8 cellular contexts compared by ENCODE assay signal in the genomic region with DNA sequence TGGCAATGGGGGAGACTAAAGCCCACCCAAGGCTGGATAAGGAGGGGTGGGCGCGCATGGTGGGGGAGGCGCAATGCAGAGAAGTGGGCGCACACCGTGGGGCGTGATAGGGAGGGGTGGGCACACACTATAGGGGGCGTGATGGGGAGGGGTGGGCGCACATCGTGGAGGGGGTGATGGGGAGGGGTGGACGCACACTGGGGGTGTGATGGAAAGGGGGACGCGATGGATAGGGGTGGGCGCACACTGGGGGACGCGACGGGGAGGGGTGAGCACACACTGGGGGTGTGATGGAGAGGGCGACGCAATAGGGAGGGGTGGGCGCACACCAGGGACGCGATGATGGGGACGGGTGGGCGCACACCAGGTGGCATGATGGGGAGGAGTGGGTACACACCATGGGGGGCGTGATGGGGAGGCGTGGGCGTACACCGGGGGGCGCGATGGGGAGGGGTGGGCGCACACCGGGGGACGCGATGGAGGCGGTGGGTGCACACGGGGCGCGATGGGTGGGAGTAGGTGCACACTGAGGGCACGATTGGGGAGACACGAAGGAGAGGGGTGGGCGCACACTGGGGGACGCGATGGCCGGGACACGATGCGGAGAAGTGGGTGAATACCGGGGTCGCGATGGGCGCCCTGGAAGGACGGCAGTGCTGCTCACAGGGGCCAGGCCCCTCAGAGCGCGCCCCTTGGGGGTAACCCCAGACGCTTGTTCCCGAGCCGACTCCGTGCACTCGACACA. TPM values are rescaled to one million over a fixed set of nuclear protein-coding genes. Genes with fewer than 3 reads are reported as not detected.
DNase-seq lines count a peak whose midpoint lies in the region; ATAC-seq and TF ChIP-seq lines count a peak whose summit lies in the region.

No MANE protein-coding gene starts in this region.

- WGBS in thyroid gland, 2 donors, result 62 to 72% methylated on average over 50 to 57 of the region's 57 CpGs

- H3K4me3 Mint-ChIP-seq in activated CD4-positive, alpha-beta T cell treated with anti-CD3 and anti-CD28 coated beads for 36 hours, result peak overlapping the region; percentile 70

- CTCF ChIA-PET in activated CD4-positive, alpha-beta T cell treated with anti-CD3 and anti-CD28 coated beads for 36 hours (lab: Charles Lee), result no interaction called here

- TF ChIP-seq POLR2A in thyroid gland (IDR thresholded peaks at IDR 0.05), result no peak

- TF ChIP-seq CTCF in left lung (IDR thresholded peaks at IDR 0.05) (no peak), thyroid gland (IDR thresholded peaks at IDR 0.05) (no peak)

- H3K4me1 Mint-ChIP-seq in activated CD4-positive, alpha-beta T cell treated with anti-CD3 and anti-CD28 coated beads for 36 hours, result peaks cover 13% of the 10 kb centered on the region

- H3K4me1 ChIP-seq in left lung (peaks cover 0 to 35% of the 10 kb centered on the region in 2 donors), thyroid gland (peaks cover 19 to 46% of the 10 kb centered on the region in 2 donors)

- peak overlapping the region; percentile 52 to 62 for H3K4me3 ChIP-seq in left lung
- peak overlapping the region; percentile 35 to 87 (median 39) for H3K4me3 ChIP-seq in thyroid gland (replicated peaks in 1 of 3)

- peaks cover 0 to 20% of the 10 kb centered on the region in 2 donors for H3K36me3 ChIP-seq in left lung
- H3K36me3 ChIP-seq in thyroid gland, result peaks cover 3 to 7% of the 10 kb centered on the region in 2 donors

- H3K9me3 ChIP-seq in left lung, result peaks cover 0 to 12% of the 10 kb centered on the region in 2 donors
- H3K9me3 ChIP-seq in thyroid gland, result no peaks in the 10 kb centered on the region

- no peak for ATAC-seq in activated CD4-positive, alpha-beta T cell treated with anti-CD3 and anti-CD28 coated beads for 36 hours
- ATAC-seq in left lung (no peak), HG03432 (IDR thresholded peaks at IDR 0.05; ENCODE audit: unreplicated experiment) (no peak), HG03108 (IDR thresholded peaks at IDR 0.05; ENCODE audit: unreplicated experiment) (no peak)

- H3K27ac ChIP-seq in angular gyrus (ENCODE audit: low read depth, low read length), result peak overlapping the region; percentile 64
- peak overlapping the region in 1 of 2 donors; percentile 92 for H3K27ac ChIP-seq in left lung
- peak overlapping the region in 2 of 3 donors; percentile 50 to 61 for H3K27ac ChIP-seq in thyroid gland

- H3K27me3 ChIP-seq in left lung (no peaks in the 10 kb centered on the region), thyroid gland (no peaks in the 10 kb centered on the region)

- peaks cover 8% of the 10 kb centered on the region for H3K36me3 Mint-ChIP-seq in activated CD4-positive, alpha-beta T cell treated with anti-CD3 and anti-CD28 coated beads for 36 hours (ENCODE audit: low read depth)

- POLR2A ChIA-PET in activated CD4-positive, alpha-beta T cell treated with anti-CD3 and anti-CD28 coated beads for 36 hours (lab: Charles Lee), result interaction anchor here (0.9 to 1.0 kb wide), 2 partner anchors 57 to 59 kb away, joined by 3 to 5 read pairs; a partner anchor contains a TSS

- DNase-seq in activated CD4-positive, alpha-beta T cell treated with anti-CD3 and anti-CD28 coated beads for 36 hours, result no peak
- DNase-seq in activated CD4-positive, alpha-beta T cell treated with anti-CD3 and anti-CD28 coated beads, Interleukin-2, amount 50 U/mL, for 1 hour, result no peak
- DNase-seq in left lung (no peak), thyroid gland (no peak), dermis blood vessel endothelial cell (no peak)

- no peaks in the 10 kb centered on the region for H3K27me3 Mint-ChIP-seq in activated CD4-positive, alpha-beta T cell treated with anti-CD3 and anti-CD28 coated beads for 36 hours

- H3K9me3 Mint-ChIP-seq in activated CD4-positive, alpha-beta T cell treated with anti-CD3 and anti-CD28 coated beads for 36 hours (ENCODE audit: low read depth), result peaks cover 2% of the 10 kb centered on the region

- no peak overlapping the region for H3K27ac Mint-ChIP-seq in activated CD4-positive, alpha-beta T cell treated with anti-CD3 and anti-CD28 coated beads for 36 hours

- intact Hi-C loops in activated CD4-positive, alpha-beta T cell treated with anti-CD3 and anti-CD28 coated beads for 36 hours (cut with DNase I, micrococcal nuclease), result loop anchor here (1.0 to 10.0 kb wide), 10 partner anchors 16 to 1842 kb away; a partner anchor contains a TSS
- intact Hi-C loops in left lung (cut with DNase I) (no loop called here), thyroid gland (cut with DNase I) (loop anchor here (5.0 to 10.0 kb wide), 2 partner anchors 50 to 118 kb away; no protein-coding TSS in a partner anchor)

RNA-seq across cellular contexts. Expression of a gene that starts 0.9 kb away (rescaled TPM):
- 10 to 100 TPM; 83.4 to 84.9 TPM for total RNA-seq in activated CD4-positive, alpha-beta T cell treated with anti-CD3 and anti-CD28 coated beads for 36 hours
- 10 to 100 TPM; 92.4 to 99.3 TPM for total RNA-seq in left lung
- 100 to 1,000 TPM in 1 of 4 donors, 10 to 100 TPM in 3; 65.7 to 127 (median 87.8) TPM for total RNA-seq in thyroid gland
- 75.2 and 107 TPM in 2 replicates for total RNA-seq in dermis blood vessel endothelial cell

RNA-seq across cellular contexts. Expression of a gene that starts 15.3 kb away (rescaled TPM):
- total RNA-seq in activated CD4-positive, alpha-beta T cell treated with anti-CD3 and anti-CD28 coated beads for 36 hours, result 100 to 1,000 TPM; 103 to 121 TPM
- total RNA-seq in left lung (10 to 100 TPM; 75.0 to 90.9 TPM), thyroid gland (100 to 1,000 TPM in 1 of 4 donors, 10 to 100 TPM in 3; 90.4 to 127 (median 95.3) TPM), dermis blood vessel endothelial cell (74.1 and 85.3 TPM in 2 replicates)

RNA-seq across cellular contexts. Expression of a gene that starts 56.6 kb away (rescaled TPM):
- total RNA-seq in activated CD4-positive, alpha-beta T cell treated with anti-CD3 and anti-CD28 coated beads for 36 hours, result 10 to 100 TPM; 34.8 to 44.3 TPM
- 100 to 1,000 TPM; 247 to 263 TPM for total RNA-seq in left lung
- total RNA-seq in thyroid gland, result 100 to 1,000 TPM; 256 to 374 (median 309) TPM
- total RNA-seq in dermis blood vessel endothelial cell, result 505 and 528 TPM in 2 replicates

Comparison
In these comparisons a context has a peak if more than half of its experiments do, and no peak if none do; other contexts are left out.
1. RNA of a gene that starts 56.6 kb away (total RNA-seq): 505 to 528 TPM in dermis blood vessel endothelial cell, 256 to 374 TPM in thyroid gland and 247 to 263 TPM in left lung; 34.8 to 44.3 TPM in activated CD4-positive, alpha-beta T cell treated with anti-CD3 and anti-CD28 coated beads for 36 hours; every median in the first group is over 4 times any median in the second.
2. intact Hi-C loops: an anchor here in activated CD4-positive, alpha-beta T cell treated with anti-CD3 and anti-CD28 coated beads for 36 hours (1.0 to 10.0 kb wide) and thyroid gland (5.0 to 10.0 kb wide); none called in left lung.